Comparison of ENCODE assay signal across 17 cellular contexts in the genomic region with DNA sequence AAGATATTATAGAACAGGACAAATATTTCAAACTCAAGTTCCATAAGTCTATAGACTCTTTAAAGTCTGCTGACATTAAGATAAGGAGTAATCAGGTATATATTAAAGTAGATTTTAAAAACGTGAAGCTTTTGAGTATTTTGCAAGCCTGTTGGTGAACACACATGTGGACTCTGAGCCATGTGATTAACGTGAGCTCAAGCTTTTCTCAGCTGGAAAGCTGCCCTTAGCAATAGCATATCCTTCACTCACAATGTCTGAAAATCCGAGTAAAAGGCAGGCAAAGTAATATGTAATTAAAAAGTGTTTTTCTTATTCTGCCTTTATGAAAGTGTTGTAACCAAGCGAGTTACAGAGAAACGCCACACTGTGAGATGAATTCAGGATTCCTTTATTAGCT.
DNase-seq lines count a peak whose midpoint lies in the region; ATAC-seq and TF ChIP-seq lines count a peak whose summit lies in the region.
"Had no signal": no experiment of that assay in that cellular context is flagged by ENCODE, and none has a peak within 500 bp of the region (broad histone marks: within the 10 kb centered on the region; RNA-seq: fewer than 3 reads in every experiment).

No MANE protein-coding gene starts in this region.

- no peaks in the 10 kb centered on the region for H3K9me3 Mint-ChIP-seq in CD4-positive, alpha-beta memory T cell
- H3K9me3 Mint-ChIP-seq: CD8-positive, alpha-beta T cell had no signal

- no peak for TF ChIP-seq CTCF in sigmoid colon (IDR thresholded peaks at IDR 0.05)

- H3K9me3 ChIP-seq in endocrine pancreas (ENCODE audit: control insufficient read depth, low read length): no peaks in the 10 kb centered on the region
- H3K9me3 ChIP-seq in sigmoid colon: no peaks in the 10 kb centered on the region
- no peaks in the 10 kb centered on the region for H3K9me3 ChIP-seq in CD4-positive, alpha-beta memory T cell (ENCODE audit: control insufficient read depth in 1 of 2, low read length in 2 of 2)
- H3K9me3 ChIP-seq: BE2C, BLaER1, Caco-2 had no signal

- H3K27me3 ChIP-seq in endocrine pancreas (ENCODE audit: control insufficient read depth, insufficient read depth, low read length) (no peaks in the 10 kb centered on the region), sigmoid colon (no peaks in the 10 kb centered on the region)
- H3K27me3 ChIP-seq in CD4-positive, alpha-beta memory T cell (ENCODE audit: insufficient read depth, low read length): no peaks in the 10 kb centered on the region
- H3K27me3 ChIP-seq: BE2C, BLaER1 had no signal

- H3K27ac ChIP-seq in sigmoid colon: no peak overlapping the region
- H3K27ac ChIP-seq in CD4-positive, alpha-beta memory T cell (ENCODE audit: low read depth, low read length): no peak overlapping the region
- H3K27ac ChIP-seq: BLaER1 had no signal

- DNase-seq in left lobe of liver (ENCODE audit: low spot score) (no peak), NCI-H1436 treated with DMSO at 0.1 percent for 48 hours (lab: John Stamatoyannopoulos, UW) (no peak), sigmoid colon (no peak)
- no peak for DNase-seq in CD4-positive, alpha-beta memory T cell
- DNase-seq: 8988T; ACHN; BE2C; C1 segment of cervical spinal cord; Caco-2; Calu3; CD4-positive, CD25-positive, alpha-beta regulatory T cell; CD8-positive, alpha-beta T cell; DMS79 treated with DMSO at 0.1 percent for 48 hours; GF-D8 had no signal

- no peak overlapping the region for H3K9ac ChIP-seq in endocrine pancreas (ENCODE audit: control insufficient read depth, insufficient read depth, low read length)
- H3K9ac ChIP-seq: BLaER1 had no signal

- intact Hi-C loops in sigmoid colon (cut with DNase I): no loop called here
- intact Hi-C loops in CD4-positive, alpha-beta memory T cell (cut with micrococcal nuclease): no loop called here

- H3K4me1 Mint-ChIP-seq in CD4-positive, alpha-beta memory T cell: no peaks in the 10 kb centered on the region
- H3K4me1 Mint-ChIP-seq: CD14-positive monocyte; CD4-positive, CD25-positive, alpha-beta regulatory T cell had no signal

- H3K4me3 ChIP-seq in endocrine pancreas (ENCODE audit: control insufficient read depth, insufficient read depth, low read length) (peak overlapping the region; percentile 47), sigmoid colon (no peak overlapping the region)
- H3K4me3 ChIP-seq in CD4-positive, alpha-beta memory T cell (ENCODE audit: low read length in 2 of 2): no peak overlapping the region
- H3K4me3 ChIP-seq: BLaER1 had no signal

- no peak overlapping the region for H3K27ac Mint-ChIP-seq in CD4-positive, alpha-beta memory T cell
- H3K27ac Mint-ChIP-seq: CD14-positive monocyte; CD4-positive, CD25-positive, alpha-beta regulatory T cell; CD8-positive, alpha-beta T cell had no signal

- TF ChIP-seq POLR2A in sigmoid colon (IDR thresholded peaks at IDR 0.05): no peak

- H3K27me3 Mint-ChIP-seq in CD4-positive, alpha-beta memory T cell: no peaks in the 10 kb centered on the region
- H3K27me3 Mint-ChIP-seq: CD4-positive, CD25-positive, alpha-beta regulatory T cell had no signal

- 67 to 80% methylated on average over 5 of the region's 5 CpGs for WGBS in sigmoid colon, 2 donors

- peaks cover 11% of the 10 kb centered on the region for H3K4me1 ChIP-seq in endocrine pancreas (ENCODE audit: control insufficient read depth, insufficient read depth, low read length)
- H3K4me1 ChIP-seq in sigmoid colon: no peaks in the 10 kb centered on the region
- no peaks in the 10 kb centered on the region for H3K4me1 ChIP-seq in CD4-positive, alpha-beta memory T cell (ENCODE audit: insufficient read depth, low read length)
- H3K4me1 ChIP-seq: BE2C, Caco-2 had no signal

- H3K4me3 Mint-ChIP-seq in CD4-positive, alpha-beta memory T cell: no peak overlapping the region
- H3K4me3 Mint-ChIP-seq: CD14-positive monocyte; CD4-positive, CD25-positive, alpha-beta regulatory T cell; CD8-positive, alpha-beta T cell had no signal

- H3K36me3 ChIP-seq in endocrine pancreas (ENCODE audit: control insufficient read depth, insufficient read depth, low read length) (no peaks in the 10 kb centered on the region), sigmoid colon (no peaks in the 10 kb centered on the region)
- no peaks in the 10 kb centered on the region for H3K36me3 ChIP-seq in CD4-positive, alpha-beta memory T cell (ENCODE audit: insufficient read depth, low read length)
- H3K36me3 ChIP-seq: BE2C, BLaER1 had no signal

- CTCF ChIA-PET in CD4-positive, alpha-beta memory T cell (lab: Charles Lee; ENCODE audit: partially characterized antibody): no interaction called here

- ATAC-seq in left lobe of liver: peak; percentile 53
- ATAC-seq: CD8-positive, alpha-beta T cell had no signal

- H3K36me3 Mint-ChIP-seq in CD4-positive, alpha-beta memory T cell: no peaks in the 10 kb centered on the region
- H3K36me3 Mint-ChIP-seq: CD14-positive monocyte; CD4-positive, CD25-positive, alpha-beta regulatory T cell; CD8-positive, alpha-beta T cell had no signal

- POLR2A ChIA-PET in CD4-positive, alpha-beta memory T cell (lab: Charles Lee; ENCODE audit: partially characterized antibody): no interaction called here

- TF ChIP-seq EP300 in sigmoid colon (IDR thresholded peaks at IDR 0.05): no peak
